4 cellular contexts compared by ENCODE assay signal in genomic region chr3:13685721-13686120, GRCh38.
"Had no signal": no experiment of that assay in that cellular context is flagged by ENCODE, and none has a peak within 500 bp of the region (broad histone marks: within the 10 kb centered on the region; RNA-seq: fewer than 3 reads in every experiment).

No MANE protein-coding gene starts in this region.

- H3K4me3 ChIP-seq: GM23338, K562 had no signal

- ATAC-seq: K562 had no signal

- H3K4me2 ChIP-seq: GM23338 had no signal

- H3K27ac Mint-ChIP-seq: GM23338 had no signal

- H3K4me3 Mint-ChIP-seq: GM23338 had no signal

- H2AFZ ChIP-seq: GM23338 had no signal

- DNase-seq: HCEC 1CT, IMR-90 had no signal

- H3K9me3 Mint-ChIP-seq: GM23338 had no signal
